In the genomic region with DNA sequence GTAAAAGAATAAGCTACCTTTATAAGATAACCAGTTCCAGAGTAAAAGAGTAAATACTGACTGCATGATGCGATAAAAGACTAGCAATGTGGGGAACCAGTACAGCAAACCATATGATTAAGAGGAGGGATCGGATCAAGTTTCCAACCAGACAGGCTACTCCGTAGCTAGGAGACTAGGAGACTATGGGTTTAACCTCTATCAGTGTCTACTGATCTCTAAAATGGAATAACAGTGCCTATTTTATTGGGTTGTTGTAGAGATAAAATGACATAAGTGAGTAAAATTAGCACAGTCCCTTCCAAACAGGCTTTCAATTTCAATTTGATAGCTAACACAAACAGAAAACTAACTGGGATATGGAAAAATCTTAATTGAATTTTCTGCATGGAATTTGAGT, we compare ENCODE assay signal across 30 cellular contexts.
DNase-seq lines count a peak whose midpoint lies in the region; ATAC-seq and TF ChIP-seq lines count a peak whose summit lies in the region.
"Had no signal": no experiment of that assay in that cellular context is flagged by ENCODE, and none has a peak within 500 bp of the region (broad histone marks: within the 10 kb centered on the region; RNA-seq: fewer than 3 reads in every experiment).

No MANE protein-coding gene starts in this region.

- H3K27me3 Mint-ChIP-seq in mesothelial cell of epicardium (ENCODE audit: low read depth), result no peaks in the 10 kb centered on the region
- H3K27me3 Mint-ChIP-seq: activated CD4-positive, alpha-beta memory T cell treated with anti-CD3 and anti-CD28 coated beads, Interleukin-2, amount 10 ng/mL, durations not matched to agents 7 days and 5 days; activated naive CD4-positive, alpha-beta T cell treated with anti-CD3 and anti-CD28 coated beads, Interleukin-2, amount 50 U/mL, for 24 hours; IgD-negative memory B cell; memory B cell had no signal

- no peaks in the 10 kb centered on the region for H3K9me2 ChIP-seq in Karpas-422 (replicated peaks; ENCODE audit: insufficient read depth, low read length)

- no peaks in the 10 kb centered on the region for H3K27me3 ChIP-seq in Karpas-422 (ENCODE audit: low read length)
- H3K27me3 ChIP-seq in upper lobe of left lung, result no peaks in the 10 kb centered on the region
- H3K27me3 ChIP-seq: left lung, right atrium auricular region had no signal

- H2AFZ ChIP-seq in Karpas-422 (ENCODE audit: low read length), result no peak overlapping the region

- peaks cover 20% of the 10 kb centered on the region for H3K36me3 ChIP-seq in Karpas-422 (ENCODE audit: insufficient read depth, low read length)
- peaks cover 0 to 7% (median 0%) of the 10 kb centered on the region in 4 donors for H3K36me3 ChIP-seq in upper lobe of left lung

- H4K20me1 ChIP-seq in Karpas-422 (ENCODE audit: insufficient read depth, low read depth, low read length), result no peaks in the 10 kb centered on the region

- no peak for TF ChIP-seq CTCF in upper lobe of left lung (IDR thresholded peaks at IDR 0.05)
- no peak for TF ChIP-seq CTCF in mesothelial cell of epicardium (IDR thresholded peaks at IDR 0.05; ENCODE audit: unreplicated experiment)

- H3K4me1 Mint-ChIP-seq in mesothelial cell of epicardium, result peaks cover 15% of the 10 kb centered on the region
- H3K4me1 Mint-ChIP-seq: activated naive CD4-positive, alpha-beta T cell treated with anti-CD3 and anti-CD28 coated beads, Interleukin-2, amount 50 U/mL, for 24 hours; neural crest cell had no signal

- H3K4me2 ChIP-seq in Karpas-422 (ENCODE audit: low read depth, low read length, poor library complexity, severe bottlenecking), result no peak overlapping the region

- H3K9me3 ChIP-seq in Karpas-422 (ENCODE audit: low read length) (no peaks in the 10 kb centered on the region), upper lobe of left lung (peaks cover 0 to 3% (median 1%) of the 10 kb centered on the region in 4 donors)
- H3K9me3 ChIP-seq: left lung had no signal

- H3K4me3 ChIP-seq in Karpas-422 (ENCODE audit: low read length), result no peak overlapping the region
- H3K4me3 ChIP-seq in upper lobe of left lung, result no peak overlapping the region
- H3K4me3 ChIP-seq: left lung, right atrium auricular region had no signal

- H3K36me3 Mint-ChIP-seq in mesothelial cell of epicardium, result peaks cover 21% of the 10 kb centered on the region
- H3K36me3 Mint-ChIP-seq: activated naive CD4-positive, alpha-beta T cell treated with anti-CD3 and anti-CD28 coated beads, Interleukin-2, amount 50 U/mL, for 24 hours had no signal

- H3K27ac ChIP-seq in Karpas-422 (ENCODE audit: low read length) (0 out of 2 replicates have a peak overlapping the region, but pooled peaks have one; percentile 7), upper lobe of left lung (no peak overlapping the region)
- H3K27ac ChIP-seq: C4-2B, left lung, right atrium auricular region had no signal

- TF ChIP-seq EP300 in upper lobe of left lung (IDR thresholded peaks at IDR 0.05), result no peak

- peaks cover 93% of the 10 kb centered on the region for H3K79me2 ChIP-seq in Karpas-422 (ENCODE audit: low read length)

- no peaks in the 10 kb centered on the region for H3K9me3 Mint-ChIP-seq in mesothelial cell of epicardium
- H3K9me3 Mint-ChIP-seq: activated CD4-positive, alpha-beta memory T cell treated with anti-CD3 and anti-CD28 coated beads, Interleukin-2, amount 10 ng/mL, durations not matched to agents 7 days and 5 days; activated naive CD4-positive, alpha-beta T cell treated with anti-CD3 and anti-CD28 coated beads, Interleukin-2, amount 50 U/mL, for 24 hours; activated T-helper 2 cell treated with anti-CD3 and anti-CD28 coated beads, Interferon-gamma antibody, Interleukin-2, Interleukin-4, amounts not matched to agents 10 μg/mL and 5 μg/mL and 100 μg/mL, durations not matched to agents 14 hours and 24 hours and 36 hours; IgD-negative memory B cell; memory B cell; neural crest cell had no signal

- TF ChIP-seq POLR2A in upper lobe of left lung (IDR thresholded peaks at IDR 0.05), result no peak

- no peak for ATAC-seq in upper lobe of left lung (ENCODE audit: low FRiP score in 2 of 2)
- ATAC-seq: left lung had no signal

- peaks cover 64% of the 10 kb centered on the region for H3K4me1 ChIP-seq in Karpas-422 (ENCODE audit: low read length)
- peaks cover 0 to 12% (median 0%) of the 10 kb centered on the region in 4 donors for H3K4me1 ChIP-seq in upper lobe of left lung
- H3K4me1 ChIP-seq: left lung, right atrium auricular region had no signal

- no peak overlapping the region for H3K4me3 Mint-ChIP-seq in mesothelial cell of epicardium
- H3K4me3 Mint-ChIP-seq: activated CD4-positive, alpha-beta memory T cell treated with anti-CD3 and anti-CD28 coated beads, Interleukin-2, amount 10 ng/mL, durations not matched to agents 7 days and 5 days; activated naive CD4-positive, alpha-beta T cell treated with anti-CD3 and anti-CD28 coated beads, Interleukin-2, amount 50 U/mL, for 24 hours; IgD-negative memory B cell; memory B cell; neural crest cell had no signal

- 91 to 92% methylated on average over 3 of the region's 3 CpGs for WGBS in upper lobe of left lung, 2 donors

- no peak overlapping the region for H3K9ac ChIP-seq in Karpas-422 (ENCODE audit: low read length)

- H3K27ac Mint-ChIP-seq in mesothelial cell of epicardium, result no peak overlapping the region
- H3K27ac Mint-ChIP-seq: activated CD4-positive, alpha-beta memory T cell treated with anti-CD3 and anti-CD28 coated beads, Interleukin-2, amount 10 ng/mL, durations not matched to agents 7 days and 5 days; activated naive CD4-positive, alpha-beta T cell treated with anti-CD3 and anti-CD28 coated beads, Interleukin-2, amount 50 U/mL, for 24 hours; activated T-helper 2 cell treated with anti-CD3 and anti-CD28 coated beads, Interferon-gamma antibody, Interleukin-2, Interleukin-4, amounts not matched to agents 10 μg/mL and 5 μg/mL and 100 μg/mL, durations not matched to agents 14 hours and 24 hours and 36 hours; IgD-negative memory B cell; memory B cell had no signal

- DNase-seq in NCI-H2107 treated with DMSO at 0.1 percent for 48 hours (lab: John Stamatoyannopoulos, UW; ENCODE audit: unreplicated experiment) (peak; percentile 42), NCI-H2107 (lab: John Stamatoyannopoulos, UW) (no peak), Karpas-422 (no peak), RPMI7951 (ENCODE audit: low read depth) (peak; percentile 6), fibroblast of peridontal ligament (ENCODE audit: extremely low read depth) (peak; percentile 58), upper lobe of left lung (no peak), mesothelial cell of epicardium (ENCODE audit: low spot score in 2 of 2, unreplicated experiment in 2 of 2) (no peak)
- DNase-seq in activated CD8-positive, alpha-beta memory T cell treated with anti-CD3 and anti-CD28 coated beads, Interleukin-2, amount 50 U/mL, for 48 hours, result no peak
- DNase-seq: activated CD4-positive, alpha-beta memory T cell treated with anti-CD3 and anti-CD28 coated beads, Interleukin-2, amount 10 ng/mL, durations not matched to agents 7 days and 5 days; anterior cingulate cortex; caudate nucleus; cortex of kidney; DND-41; effector memory CD4-positive, alpha-beta T cell; erythroblast; left lung; NCI-H1048; NCI-H1694 treated with DMSO at 0.1 percent for 48 hours; NCI-H2227 treated with DMSO at 0.1 percent for 48 hours; NCI-H774; Right ventricle myocardium superior; small intestine; stimulated activated naive CD4-positive, alpha-beta T cell had no signal

Comparison
In these comparisons a context has a peak if more than half of its experiments do, and no peak if none do; other contexts are left out.
1. DNase-seq: peak in NCI-H2107 treated with DMSO at 0.1 percent for 48 hours (single experiment), RPMI7951 (single experiment) and fibroblast of peridontal ligament (single experiment); none in NCI-H2107 (single experiment), Karpas-422 (single experiment), activated CD8-positive, alpha-beta memory T cell treated with anti-CD3 and anti-CD28 coated beads, Interleukin-2, amount 50 U/mL, for 48 hours (single experiment), upper lobe of left lung (0 of 2) and mesothelial cell of epicardium (0 of 2).